ENCODE assay signal across 1 cellular context in genomic region chr6:30556964-30557682, GRCh38.
TF ChIP-seq lines count a peak whose summit lies in the region.

PRR3 (plus strand) TSS chr6:30557295; CDS start chr6:30557345, 50 bp downstream.

TF ChIP-seq in H1, 55 proteins besides CTCF, POLR2A, EP300 and RAD21 (continued from another document):
- TF ChIP-seq CHD7 (IDR thresholded peaks at IDR 0.05; ENCODE audit: insufficient replicate concordance, low read length) (no peak), SIRT6 (IDR thresholded peaks at IDR 0.05; ENCODE audit: low read length) (no peak), ZNF274 (IDR thresholded peaks at IDR 0.05; ENCODE audit: borderline replicate concordance, extremely low read depth, low read length) (no peak), GTF2F1 (IDR thresholded peaks at IDR 0.05; ENCODE audit: borderline replicate concordance, low read depth, low read length) (peak; percentile 81; the same call in 1 of the 2 replicates), SRF (IDR thresholded peaks at IDR 0.05; ENCODE audit: low read depth, low read length) (0 out of 2 replicates have a peak, but pooled peaks have one; percentile 34), USF2 (IDR thresholded peaks at IDR 0.05; ENCODE audit: low read length) (no peak; the same call in 1 of the 2 replicates), MAFK (IDR thresholded peaks at IDR 0.05; ENCODE audit: low read depth, low read length) (peak; percentile 1; the same call in 1 of the 2 replicates), SP4 (IDR thresholded peaks at IDR 0.05; ENCODE audit: low read length) (peak; percentile 35; the same call in 1 of the 2 replicates), SP2 (IDR thresholded peaks at IDR 0.05; ENCODE audit: low read length) (no peak), KDM1A (IDR thresholded peaks at IDR 0.05; ENCODE audit: borderline replicate concordance, low read length) (peak; percentile 23; the same call in 1 of the 2 replicates), CBX5 (IDR thresholded peaks at IDR 0.05; ENCODE audit: low read depth, low read length) (no peak), SIX5 (IDR thresholded peaks at IDR 0.05; ENCODE audit: low read depth, low read length) (peak; percentile 19; the same call in 1 of the 2 replicates), NRF1 (IDR thresholded peaks at IDR 0.05; ENCODE audit: low read depth, low read length) (0 out of 2 replicates have a peak, but pooled peaks have one; percentile 24), PHF8 (conservative IDR thresholded peaks at IDR 0.05; ENCODE audit: low read depth, low read length) (peak; percentile 92), TEAD4 (IDR thresholded peaks at IDR 0.05; ENCODE audit: low read depth, low read length) (peak; percentile 72), GABPA (IDR thresholded peaks at IDR 0.05; ENCODE audit: borderline replicate concordance, insufficient read depth, low read length) (peak; percentile 97), CHD1 (IDR thresholded peaks at IDR 0.05; ENCODE audit: low read depth, low read length) (no peak), SUZ12 (IDR thresholded peaks at IDR 0.05; ENCODE audit: low read length) (no peak), KDM5A (IDR thresholded peaks at IDR 0.05; ENCODE audit: low read length) (peak; percentile 90), TAF1 (IDR thresholded peaks at IDR 0.05; ENCODE audit: low read depth, low read length) (peak; percentile 97), RFX5 (IDR thresholded peaks at IDR 0.05; ENCODE audit: borderline replicate concordance, low read depth, low read length) (no peak), BCL11A (IDR thresholded peaks at IDR 0.05; ENCODE audit: low read depth in 2 of 2, low read length in 2 of 2) (no peak), JUN (IDR thresholded peaks at IDR 0.05; ENCODE audit: low read depth, low read length) (no peak), BRCA1 (IDR thresholded peaks at IDR 0.05; ENCODE audit: low read depth, low read length) (no peak), TAF7 (optimal IDR thresholded peaks at IDR 0.05; ENCODE audit: borderline replicate concordance, low read depth, low read length) (peak; percentile 54), BACH1 (IDR thresholded peaks at IDR 0.05; ENCODE audit: low read length) (peak; percentile 12; the same call in 1 of the 2 replicates), E2F6 (IDR thresholded peaks at IDR 0.05) (peak; percentile 100), ATF2 (IDR thresholded peaks at IDR 0.05; ENCODE audit: low read length) (no peak; the same call in 1 of the 2 replicates), FOSL1 (IDR thresholded peaks at IDR 0.05; ENCODE audit: insufficient read depth, low read depth, low read length) (no peak), CEBPB (IDR thresholded peaks at IDR 0.05; ENCODE audit: low read depth, low read length) (no peak), ASH2L (IDR thresholded peaks at IDR 0.05; ENCODE audit: low read length) (peak; percentile 79), CTBP2 (IDR thresholded peaks at IDR 0.05; ENCODE audit: borderline replicate concordance, insufficient read depth, insufficient read length, low read length) (no peak), NANOG (IDR thresholded peaks at IDR 0.05; ENCODE audit: insufficient read depth, low read depth, low read length, poor library complexity, severe bottlenecking) (no peak), SP1 (IDR thresholded peaks at IDR 0.05; ENCODE audit: low read depth, low read length) (no peak), RBBP5 (IDR thresholded peaks at IDR 0.05; ENCODE audit: borderline replicate concordance, low read depth, low read length) (peak; percentile 93), POLR2AphosphoS5 (IDR thresholded peaks at IDR 0.05; ENCODE audit: low read depth, low read length) (peak; percentile 83), RXRA (IDR thresholded peaks at IDR 0.05; ENCODE audit: insufficient read depth, low read depth, low read length) (no peak), RNF2 (IDR thresholded peaks at IDR 0.05; ENCODE audit: borderline replicate concordance, low read depth, low read length, missing control alignments, poor library complexity, severe bottlenecking) (no peak), TCF12 (IDR thresholded peaks at IDR 0.05; ENCODE audit: low read depth, low read length) (0 out of 2 replicates have a peak, but pooled peaks have one; percentile 47), HDAC6 (IDR thresholded peaks at IDR 0.05; ENCODE audit: low read depth, low read length) (no peak), EGR1 (IDR thresholded peaks at IDR 0.05; ENCODE audit: borderline replicate concordance, low read depth, low read length) (0 out of 2 replicates have a peak, but pooled peaks have one; percentile 43), YY1 (IDR thresholded peaks at IDR 0.05; ENCODE audit: low read depth, low read length) (peak; percentile 92), SIN3A (conservative IDR thresholded peaks at IDR 0.05 in 1 of 2, IDR thresholded peaks at IDR 0.05 in 1 of 2; ENCODE audit: low read depth in 1 of 2, low read length in 2 of 2) (no peak; a peak in 2 of 4 replicates), KDM4A (IDR thresholded peaks at IDR 0.05; ENCODE audit: low read depth, low read length, severe bottlenecking) (peak; percentile 96)
